Comparison of ENCODE assay signal across 8 cellular contexts in the genomic region with DNA sequence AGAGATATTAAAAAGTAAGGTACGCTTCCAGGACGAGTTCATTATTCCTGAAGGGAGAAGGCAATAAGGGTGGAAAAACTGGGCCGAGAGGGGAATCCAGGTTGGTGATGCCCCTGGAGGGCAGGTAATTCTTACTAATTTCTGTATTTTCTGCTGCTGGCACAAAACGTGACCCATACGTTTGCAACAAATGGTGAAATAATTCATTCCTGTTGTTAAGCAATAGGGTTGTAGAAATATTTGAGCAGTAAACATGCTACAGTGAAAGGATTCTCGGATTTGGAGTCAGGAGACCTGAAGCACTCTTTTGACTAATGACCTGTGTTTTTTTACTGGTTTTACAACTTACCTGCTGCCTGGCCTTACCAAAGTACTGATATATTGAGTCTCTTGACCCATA. TPM values are rescaled to one million over a fixed set of nuclear protein-coding genes. Genes with fewer than 3 reads are reported as not detected.
DNase-seq lines count a peak whose midpoint lies in the region; TF ChIP-seq lines count a peak whose summit lies in the region.

No MANE protein-coding gene starts in this region.

- H3K79me2 ChIP-seq in OCI-LY1 (ENCODE audit: insufficient read depth, low read length), result peaks cover 11% of the 10 kb centered on the region

- H3K9me3 Mint-ChIP-seq in endothelial cell (ENCODE audit: unreplicated experiment), result no peaks in the 10 kb centered on the region

- 0 out of 2 replicates have a peak, but pooled peaks cover 9% of the 10 kb centered on the region for H3F3A ChIP-seq in OCI-LY1 (ENCODE audit: insufficient read depth, low read length)

- H3K4me1 ChIP-seq in OCI-LY1 (ENCODE audit: insufficient read depth, low read length, severe bottlenecking) (peaks cover 27% of the 10 kb centered on the region), neuron (ENCODE audit: insufficient read depth, low read length) (peaks cover 19% of the 10 kb centered on the region)

- no peak for DNase-seq in endothelial cell (ENCODE audit: low spot score)
- DNase-seq in A172 (ENCODE audit: low spot score), result no peak
- no peak for DNase-seq in GM13976 (ENCODE audit: low spot score)
- DNase-seq in H4 (ENCODE audit: low spot score), result no peak
- DNase-seq in NCI-H2029 (lab: John Stamatoyannopoulos, UW), result no peak

- H2AFZ ChIP-seq in OCI-LY1 (ENCODE audit: low read length) (0 out of 2 replicates have a peak overlapping the region, but pooled peaks have one; percentile 10), neuron (ENCODE audit: low read depth, low read length) (peak overlapping the region; percentile 85)

- H3K27me3 ChIP-seq in OCI-LY1 (ENCODE audit: insufficient read depth, low read length), result no peaks in the 10 kb centered on the region
- no peaks in the 10 kb centered on the region for H3K27me3 ChIP-seq in neuron (ENCODE audit: insufficient read depth, low read length)

- no peaks in the 10 kb centered on the region for H3K9me2 ChIP-seq in OCI-LY1 (ENCODE audit: low read depth, low read length)

- H3K27ac ChIP-seq in C4-2B (peak overlapping the region; percentile 79), OCI-LY1 (ENCODE audit: low read depth, low read length, poor library complexity, severe bottlenecking) (no peak overlapping the region)

- H3K27me3 Mint-ChIP-seq in endothelial cell (ENCODE audit: unreplicated experiment), result peaks cover 26% of the 10 kb centered on the region

- H3K4me3 Mint-ChIP-seq in endothelial cell (ENCODE audit: unreplicated experiment), result peak overlapping the region; percentile 97

- H3K4me2 ChIP-seq in OCI-LY1 (ENCODE audit: low read length), result peak overlapping the region; percentile 82

- peaks cover 22% of the 10 kb centered on the region for H3K36me3 Mint-ChIP-seq in endothelial cell (ENCODE audit: low read depth, unreplicated experiment)

- peak overlapping the region; percentile 77 for H3K4me3 ChIP-seq in OCI-LY1 (ENCODE audit: low read depth, low read length, poor library complexity, severe bottlenecking)
- peak overlapping the region; percentile 84 for H3K4me3 ChIP-seq in neuron (ENCODE audit: low read length)

- H3K9me3 ChIP-seq in OCI-LY1 (ENCODE audit: low read length) (no peaks in the 10 kb centered on the region), neuron (ENCODE audit: low read length) (no peaks in the 10 kb centered on the region)

- H3K9ac ChIP-seq in OCI-LY1 (ENCODE audit: low read length), result peak overlapping the region; percentile 70

- H3K27ac Mint-ChIP-seq in endothelial cell (ENCODE audit: unreplicated experiment), result peak overlapping the region; percentile 92

- H3K4me1 Mint-ChIP-seq in endothelial cell (ENCODE audit: unreplicated experiment), result peaks cover 42% of the 10 kb centered on the region

- H4K20me1 ChIP-seq in OCI-LY1 (ENCODE audit: insufficient read depth, low read length), result no peaks in the 10 kb centered on the region

- in situ Hi-C loops in GM13976 (cut with MboI; ENCODE audit: low sequenced_read_pairs, unreplicated experiment), result no loop called here

- TF ChIP-seq CTCF in C4-2B (conservative IDR thresholded peaks at IDR 0.05) (no peak), OCI-LY1 (IDR thresholded peaks at IDR 0.05; ENCODE audit: low read length) (no peak), endothelial cell (IDR thresholded peaks at IDR 0.05; ENCODE audit: unreplicated experiment) (no peak), GM13976 (IDR thresholded peaks at IDR 0.05; ENCODE audit: borderline replicate concordance, control extremely low read depth, extremely low read depth, insufficient read depth, missing control alignments) (no peak)

- H3K36me3 ChIP-seq in OCI-LY1 (ENCODE audit: insufficient read depth, low read length), result peaks cover 6% of the 10 kb centered on the region; the same call in 1 of the 2 replicates
- peaks cover 19% of the 10 kb centered on the region for H3K36me3 ChIP-seq in neuron (ENCODE audit: insufficient read depth, low read length)

RNA-seq across cellular contexts. Expression of gene ANKRD42, which starts 0.7 kb away (rescaled TPM):
- total RNA-seq in endothelial cell (ENCODE audit: unreplicated experiment), result 11.4 TPM
- 7.0 and 11.1 TPM in 2 replicates for total RNA-seq in A172 (2014; rRNA removed; shearing (Covaris generic))
- total RNA-seq in H4 (2014; rRNA removed; shearing (Covaris generic)), result 3.9 and 4.9 TPM in 2 replicates

RNA-seq across cellular contexts. Expression of gene PCF11, which starts 35.9 kb away (rescaled TPM):
- 53.2 TPM for total RNA-seq in endothelial cell (ENCODE audit: unreplicated experiment)
- total RNA-seq in A172 (2014; rRNA removed; shearing (Covaris generic)), result 33.3 and 35.3 TPM in 2 replicates
- 18.9 and 20.7 TPM in 2 replicates for total RNA-seq in H4 (2014; rRNA removed; shearing (Covaris generic))
